Comparison of ENCODE assay signal across 25 cellular contexts in genomic region chr6:98215531-98215930, GRCh38.
"Had no signal": no experiment of that assay in that cellular context is flagged by ENCODE, and none has a peak within 500 bp of the region (broad histone marks: within the 10 kb centered on the region; RNA-seq: fewer than 3 reads in every experiment).

No MANE protein-coding gene starts in this region.

- H3K36me3 ChIP-seq: esophagus squamous epithelium, gastrocnemius medialis, left lung, lower lobe of right lung had no signal

- H3K27ac ChIP-seq: coronary artery, dorsolateral prefrontal cortex, epithelial cell of prostate, esophagus squamous epithelium, gastrocnemius medialis, hepatocyte, left lung, lower lobe of right lung had no signal

- H3K4me3 Mint-ChIP-seq: immature natural killer cell, mesothelial cell of epicardium had no signal

- H3K4me3 ChIP-seq: coronary artery, dorsolateral prefrontal cortex, esophagus squamous epithelium, gastrocnemius medialis, hepatocyte, left lung, lower lobe of right lung, mucosa of descending colon had no signal

- H3K36me3 Mint-ChIP-seq: immature natural killer cell, mesothelial cell of epicardium had no signal

- H3K9me3 ChIP-seq: esophagus squamous epithelium, gastrocnemius medialis, lower lobe of right lung, mucosa of descending colon had no signal

- DNase-seq: dermis blood vessel endothelial cell; dorsolateral prefrontal cortex; effector CD4-positive, alpha-beta T cell; effector memory CD4-positive, alpha-beta T cell; erythroblast; esophagus squamous epithelium; foreskin fibroblast; gastrocnemius medialis; glutamatergic neuron; head of caudate nucleus; hypothalamus; immature natural killer cell; islet precursor cell; kidney; kidney glomerular epithelial cell; left colon; left lung; left ventricle myocardium superior; lower lobe of right lung; mesenchymal stem cell; mucosa of descending colon had no signal

- H3K4me1 ChIP-seq: esophagus squamous epithelium, gastrocnemius medialis, left lung, lower lobe of right lung had no signal

- H3K4me1 Mint-ChIP-seq: immature natural killer cell had no signal

- H3K27ac Mint-ChIP-seq: immature natural killer cell, mesothelial cell of epicardium had no signal

- H3K27me3 ChIP-seq: dorsolateral prefrontal cortex, esophagus squamous epithelium, gastrocnemius medialis, hepatocyte, left lung had no signal
